Comparison of ENCODE assay signal across 8 cellular contexts in genomic region chr11:111870887-111871692, GRCh38. TPM values are rescaled to one million over a fixed set of nuclear protein-coding genes. Genes with fewer than 3 reads are reported as not detected.
DNase-seq lines count a peak whose midpoint lies in the region; ATAC-seq and TF ChIP-seq lines count a peak whose summit lies in the region.

TSS of gene ALG9 (minus strand) at chr11:111871581. CDS start at chr11:111871482, 99 bp downstream.

- ATAC-seq in HG02610 (IDR thresholded peaks at IDR 0.05; ENCODE audit: unreplicated experiment) (peak; percentile 88), left ventricle myocardium superior (peak; percentile 94)

- TF ChIP-seq POLR2A in uterus (IDR thresholded peaks at IDR 0.05): peak in 1 of 2 donors; percentile 43

- intact Hi-C loops in left ventricle myocardium superior (cut with micrococcal nuclease): loop anchor here (10.0 kb wide), 2 partner anchors 54 to 114 kb away; no protein-coding TSS in a partner anchor
- intact Hi-C loops in uterus (cut with DNase I; ENCODE audit: low total_unique reads): loop anchor here (10.0 kb wide), 2 partner anchors 64 to 214 kb away; partner anchors contain the start of genes DIXDC1, SDHD and TIMM8B

- peak within 1 kb of the TSS; percentile 67 to 100 for H3K4me3 ChIP-seq in uterus

- H3K27me3 ChIP-seq in uterus: no peaks in the 10 kb centered on the region

- no peaks in the 10 kb centered on the region for H3K4me1 ChIP-seq in uterus

- H3K9me3 ChIP-seq in uterus: no peaks in the 10 kb centered on the region

- H3K36me3 ChIP-seq in uterus: no peaks in the 10 kb centered on the region

- TF ChIP-seq CTCF in GM12872 (IDR thresholded peaks at IDR 0.05; ENCODE audit: insufficient read depth, low read depth, low read length) (peak; percentile 41; the same call in 1 of the 3 replicates), uterus (IDR thresholded peaks at IDR 0.05) (peak in 2 of 4 experiments; percentile 14 to 37)

- H3K27ac ChIP-seq in uterus: peak within 1 kb of the TSS; percentile 92 to 94

- DNase-seq in NCI-H1092 treated with DMSO at 0.1 percent for 48 hours (lab: John Stamatoyannopoulos, UW) (peak; percentile 89), T-helper 1 cell (peak; percentile 66 to 90 (median 78)), amniotic epithelial cell (ENCODE audit: low read depth) (peak; percentile 81), left ventricle myocardium superior (peak; percentile 88), pulmonary artery endothelial cell (ENCODE audit: low read depth, low spot score) (peak; percentile 58), uterus (peak; percentile 82 to 86)

RNA-seq across cellular contexts. Expression of gene ALG9, which starts in this region (rescaled TPM):
- total RNA-seq in left ventricle myocardium superior (15.2 TPM), pulmonary artery endothelial cell (23.3 and 33.6 TPM in 2 replicates), uterus (10 to 100 TPM; 23.6 to 60.2 (median 49.4) TPM)

Comparison
In these comparisons a context has a peak if more than half of its experiments do, and no peak if none do; other contexts are left out.
1. Peak in every context shown above with its lines: DNase-seq, ATAC-seq, H3K4me3 ChIP-seq and H3K27ac ChIP-seq.